Comparison of ENCODE assay signal across 8 cellular contexts in the genomic region with DNA sequence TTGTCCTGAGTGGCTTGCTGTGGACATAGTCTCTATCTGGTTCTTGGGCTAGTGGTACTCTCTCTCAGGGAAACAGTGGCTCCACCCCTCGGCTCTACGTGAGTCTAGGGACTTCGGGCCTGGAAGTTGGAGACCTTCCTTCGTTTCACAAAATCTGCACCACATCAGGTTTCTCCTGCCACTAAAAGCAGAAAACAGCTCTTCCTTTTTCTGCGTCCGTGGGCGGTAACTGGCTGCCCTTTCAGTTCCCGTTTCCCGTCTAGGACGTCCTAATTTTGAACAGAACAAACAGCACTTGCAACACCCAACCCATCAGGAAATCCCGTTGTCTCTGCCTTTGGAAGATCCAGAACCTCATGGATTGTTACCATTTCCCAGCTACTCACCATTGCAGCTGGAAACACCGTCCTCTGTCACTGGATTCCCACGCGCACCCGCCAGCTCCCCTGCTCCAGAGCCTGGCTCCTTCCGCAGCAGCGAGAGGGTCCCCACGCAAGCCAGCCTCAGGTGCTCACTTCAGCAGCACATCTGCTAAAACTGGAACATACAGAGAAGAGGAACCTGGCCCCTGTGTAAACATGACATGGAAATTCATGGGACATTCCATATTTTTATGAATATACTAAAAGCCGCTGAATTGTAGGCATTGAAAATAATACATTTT.
DNase-seq lines count a peak whose midpoint lies in the region; TF ChIP-seq lines count a peak whose summit lies in the region.

No MANE protein-coding gene starts in this region.

- no peaks in the 10 kb centered on the region for H3K9me3 ChIP-seq in right atrium auricular region
- no peaks in the 10 kb centered on the region for H3K9me3 ChIP-seq in CD8-positive, alpha-beta memory T cell (ENCODE audit: low read length)

- CTCF ChIA-PET in CD8-positive, alpha-beta memory T cell (lab: Charles Lee), result no interaction called here

- H3K4me3 Mint-ChIP-seq in CD8-positive, alpha-beta memory T cell, result no peak overlapping the region

- H3K27ac Mint-ChIP-seq in CD8-positive, alpha-beta memory T cell, result no peak overlapping the region

- peaks cover 13 to 25% of the 10 kb centered on the region in 2 donors for H3K27me3 Mint-ChIP-seq in CD8-positive, alpha-beta memory T cell

- no peaks in the 10 kb centered on the region for H3K27me3 ChIP-seq in right atrium auricular region
- no peaks in the 10 kb centered on the region for H3K27me3 ChIP-seq in CD8-positive, alpha-beta memory T cell (ENCODE audit: insufficient read depth, low read length, poor library complexity, severe bottlenecking)

- H3K4me1 ChIP-seq in right atrium auricular region, result peaks cover 0 to 37% of the 10 kb centered on the region in 2 donors
- H3K4me1 ChIP-seq in CD8-positive, alpha-beta memory T cell (ENCODE audit: insufficient read depth, low read length), result no peaks in the 10 kb centered on the region

- DNase-seq in stimulated activated CD4-positive, alpha-beta T cell treated with anti-CD3 and anti-CD28 coated beads, Interleukin-15, amount 100 ng/mL, for 24 hours, result peak; percentile 19
- DNase-seq in stimulated activated CD4-positive, alpha-beta T cell treated with anti-CD3 and anti-CD28 coated beads, Interleukin-2, amount 100 ng/mL, for 48 hours, result no peak
- DNase-seq in NAMALWA (ENCODE audit: low spot score) (peak; percentile 20), right atrium auricular region (ENCODE audit: low spot score) (peak; percentile 81), NCI-H82 treated with DMSO at 0.1 percent for 48 hours (lab: John Stamatoyannopoulos, UW; ENCODE audit: unreplicated experiment) (no peak), NCI-H1436 treated with DMSO at 0.1 percent for 48 hours (lab: John Stamatoyannopoulos, UW) (no peak), NCI-H1048 (lab: John Stamatoyannopoulos, UW) (no peak)
- DNase-seq in CD8-positive, alpha-beta memory T cell, result no peak

- peak overlapping the region; percentile 73 to 90 for H3K27ac ChIP-seq in right atrium auricular region
- no peak overlapping the region for H3K27ac ChIP-seq in CD8-positive, alpha-beta memory T cell (ENCODE audit: low read depth, low read length)

- no peaks in the 10 kb centered on the region for H3K36me3 ChIP-seq in right atrium auricular region
- no peaks in the 10 kb centered on the region for H3K36me3 ChIP-seq in CD8-positive, alpha-beta memory T cell (ENCODE audit: insufficient read depth, low read length)

- TF ChIP-seq CTCF in right atrium auricular region (IDR thresholded peaks at IDR 0.05), result no peak

- peaks cover 8 to 10% (median 9%) of the 10 kb centered on the region in 3 donors for H3K4me1 Mint-ChIP-seq in CD8-positive, alpha-beta memory T cell

- POLR2A ChIA-PET in CD8-positive, alpha-beta memory T cell (lab: Charles Lee), result no interaction called here

- H3K4me3 ChIP-seq in right atrium auricular region, result no peak overlapping the region
- no peak overlapping the region for H3K4me3 ChIP-seq in CD8-positive, alpha-beta memory T cell (ENCODE audit: low read length)

- peaks cover 0 to 4% (median 0%) of the 10 kb centered on the region in 5 donors for H3K9me3 Mint-ChIP-seq in CD8-positive, alpha-beta memory T cell

- no peaks in the 10 kb centered on the region for H3K36me3 Mint-ChIP-seq in CD8-positive, alpha-beta memory T cell

Comparison
In these comparisons a context has a peak if more than half of its experiments do, and no peak if none do; other contexts are left out.
1. DNase-seq: peak in stimulated activated CD4-positive, alpha-beta T cell treated with anti-CD3 and anti-CD28 coated beads, Interleukin-15, amount 100 ng/mL, for 24 hours (single experiment), NAMALWA (single experiment) and right atrium auricular region (single experiment); none in stimulated activated CD4-positive, alpha-beta T cell treated with anti-CD3 and anti-CD28 coated beads, Interleukin-2, amount 100 ng/mL, for 48 hours (0 of 2), NCI-H82 treated with DMSO at 0.1 percent for 48 hours (single experiment), CD8-positive, alpha-beta memory T cell (0 of 5), NCI-H1436 treated with DMSO at 0.1 percent for 48 hours (single experiment) and NCI-H1048 (single experiment).